14 cellular contexts compared by ENCODE assay signal in genomic region chr13:100229603-100230002, GRCh38.
"Had no signal": no experiment of that assay in that cellular context is flagged by ENCODE, and none has a peak within 500 bp of the region (broad histone marks: within the 10 kb centered on the region; RNA-seq: fewer than 3 reads in every experiment).

No MANE protein-coding gene starts in this region.

- H3K27ac ChIP-seq: foreskin keratinocyte, right atrium auricular region had no signal

- H3K4me3 ChIP-seq: right atrium auricular region had no signal

- H3K4me1 Mint-ChIP-seq: naive B cell had no signal

- H3K27me3 Mint-ChIP-seq: activated naive CD8-positive, alpha-beta T cell; effector memory CD8-positive, alpha-beta T cell; naive B cell; progenitor cell of endocrine pancreas had no signal

- H3K36me3 ChIP-seq: right atrium auricular region had no signal

- H3K27ac Mint-ChIP-seq: activated naive CD8-positive, alpha-beta T cell; effector memory CD8-positive, alpha-beta T cell; naive B cell; progenitor cell of endocrine pancreas had no signal

- H3K9me3 ChIP-seq: right atrium auricular region had no signal

- H3K36me3 Mint-ChIP-seq: activated naive CD8-positive, alpha-beta T cell; naive B cell had no signal

- H3K27me3 ChIP-seq: foreskin keratinocyte, right atrium auricular region had no signal

- H3K4me3 Mint-ChIP-seq: activated naive CD8-positive, alpha-beta T cell; effector memory CD8-positive, alpha-beta T cell; naive B cell; neural crest cell had no signal

- H3K9me3 Mint-ChIP-seq: effector memory CD8-positive, alpha-beta T cell; naive B cell; neural crest cell had no signal

- DNase-seq: activated CD4-positive, alpha-beta T cell treated with anti-CD3 and anti-CD28 coated beads, Interleukin-2, amount 50 U/mL, for 1 hour; activated gamma-delta T cell treated with Interleukin-2 at 50 U/mL for 16 hours; effector memory CD8-positive, alpha-beta T cell; hypothalamus; islet precursor cell; naive B cell; stimulated activated naive CD8-positive, alpha-beta T cell treated with anti-CD3 and anti-CD28 coated beads, Interleukin-15, Interleukin-2, amounts not matched to agents 100 U/mL and 50 U/mL, for 24 hours; T1000; trophoblast cell had no signal
